In the genomic region with DNA sequence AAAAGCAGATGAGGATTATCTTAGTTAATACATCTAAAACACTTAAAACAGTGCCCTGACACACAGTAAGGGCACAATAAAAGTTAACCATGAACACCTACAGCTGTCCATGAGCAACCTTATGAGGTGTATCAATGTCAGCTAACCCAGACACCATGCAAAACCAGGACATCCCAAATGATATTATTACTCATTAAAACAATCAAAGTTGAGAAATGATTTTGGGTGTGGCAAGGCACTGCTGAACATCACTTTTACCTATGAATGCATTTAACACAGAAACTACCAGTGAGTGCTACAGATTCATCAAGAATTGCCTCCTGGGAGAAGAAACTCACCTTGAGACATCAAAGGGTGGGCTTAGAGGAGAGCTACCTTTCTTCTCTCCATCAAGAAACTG, we compare ENCODE assay signal across 17 cellular contexts. TPM values are rescaled to one million over a fixed set of nuclear protein-coding genes. Genes with fewer than 3 reads are reported as not detected.
DNase-seq lines count a peak whose midpoint lies in the region; ATAC-seq and TF ChIP-seq lines count a peak whose summit lies in the region.
"Had no signal": no experiment of that assay in that cellular context is flagged by ENCODE, and none has a peak within 500 bp of the region (broad histone marks: within the 10 kb centered on the region; RNA-seq: fewer than 3 reads in every experiment).

No MANE protein-coding gene starts in this region.

- peaks cover 35% of the 10 kb centered on the region for H3K79me2 ChIP-seq in MM.1S (ENCODE audit: low read length)
- no peaks in the 10 kb centered on the region for H3K79me2 ChIP-seq in SK-N-SH (ENCODE audit: insufficient read depth)

- in situ Hi-C loops in GM13976 (cut with MboI; ENCODE audit: low sequenced_read_pairs, unreplicated experiment), result no loop called here

- no peak for TF ChIP-seq RAD21 in SK-N-SH (IDR thresholded peaks at IDR 0.05; ENCODE audit: low read length)

- no peaks in the 10 kb centered on the region for H3K9me3 Mint-ChIP-seq in stimulated activated naive B cell treated with anti-CD40 and anti-IgM and Interleukin-4, amounts not matched to agents 10 μg/mL and 1 μg/mL and 100 μg/mL, for 72 hours
- H3K9me3 Mint-ChIP-seq: CD14-positive monocyte, H9 had no signal

- no peaks in the 10 kb centered on the region for H3K27me3 Mint-ChIP-seq in stimulated activated naive B cell treated with anti-CD40 and anti-IgM and Interleukin-4, amounts not matched to agents 10 μg/mL and 1 μg/mL and 100 μg/mL, for 72 hours

- H3K36me3 Mint-ChIP-seq in stimulated activated naive B cell treated with anti-CD40 and anti-IgM and Interleukin-4, amounts not matched to agents 10 μg/mL and 1 μg/mL and 100 μg/mL, for 72 hours, result peaks cover 58 to 71% of the 10 kb centered on the region in 2 donors

- no peak for ATAC-seq in stimulated activated naive B cell treated with anti-CD40 and anti-IgM and Interleukin-4, amounts not matched to agents 10 μg/mL and 1 μg/mL and 100 μg/mL, for 72 hours (replicated peaks)
- ATAC-seq: Right ventricle myocardium inferior had no signal

- H3K4me2 ChIP-seq in MM.1S (ENCODE audit: low read depth, low read length) (peak overlapping the region; percentile 88), SK-N-SH (no peak overlapping the region)

- H3K27ac Mint-ChIP-seq in stimulated activated naive B cell treated with anti-CD40 and anti-IgM and Interleukin-4, amounts not matched to agents 10 μg/mL and 1 μg/mL and 100 μg/mL, for 72 hours, result peak overlapping the region; percentile 95

- H3K27ac ChIP-seq in MM.1S (ENCODE audit: low read length) (peak overlapping the region; percentile 92; the same call in 1 of the 2 replicates), SK-N-SH (ENCODE audit: low read depth in 2 of 2, low read length in 1 of 2) (peak overlapping the region; percentile 35 to 93; a peak in 3 of 4 replicates), esophagus (ENCODE audit: low read depth in 2 of 2, low read length in 1 of 2) (peak overlapping the region; percentile 16 to 42)
- H3K27ac ChIP-seq: HL-60 had no signal

- H3F3A ChIP-seq in MM.1S (ENCODE audit: insufficient read depth, low read length), result peaks cover 24% of the 10 kb centered on the region
- peaks cover 15% of the 10 kb centered on the region for H3F3A ChIP-seq in SK-N-SH (replicated peaks; ENCODE audit: insufficient read depth)

- H3K27me3 ChIP-seq in MM.1S (replicated peaks; ENCODE audit: insufficient read depth, low read length) (no peaks in the 10 kb centered on the region), SK-N-SH (ENCODE audit: insufficient read depth) (no peaks in the 10 kb centered on the region), esophagus (ENCODE audit: control insufficient read depth in 1 of 2, insufficient read depth in 2 of 2, low read length in 2 of 2) (no peaks in the 10 kb centered on the region)

- H3K9me2 ChIP-seq in MM.1S (replicated peaks; ENCODE audit: insufficient read depth, low read length) (no peaks in the 10 kb centered on the region), SK-N-SH (no peaks in the 10 kb centered on the region)

- H3K36me3 ChIP-seq in MM.1S (replicated peaks; ENCODE audit: insufficient read depth, low read length) (peaks cover 8% of the 10 kb centered on the region; the same call in 1 of the 2 replicates), SK-N-SH (replicated peaks in 1 of 2; ENCODE audit: control insufficient read depth in 1 of 2, insufficient read depth in 2 of 2, low read length in 1 of 2) (peaks cover 57 to 74% of the 10 kb centered on the region in 2 experiments), esophagus (ENCODE audit: control insufficient read depth in 2 of 2, insufficient read depth in 2 of 2, low read length in 1 of 2) (peaks cover 11 to 13% of the 10 kb centered on the region in 2 donors)

- H3K4me1 ChIP-seq in MM.1S (ENCODE audit: low read length) (peaks cover 37% of the 10 kb centered on the region), SK-N-SH (ENCODE audit: control insufficient read depth in 1 of 2, insufficient read depth in 2 of 2, low read depth in 1 of 2, low read length in 1 of 2) (peaks cover 5 to 52% of the 10 kb centered on the region in 2 experiments; a peak in 3 of 4 replicates), esophagus (ENCODE audit: control insufficient read depth in 2 of 2, insufficient read depth in 2 of 2, low read length in 1 of 2) (no peaks in the 10 kb centered on the region)

- H2AFZ ChIP-seq in MM.1S (ENCODE audit: low read length) (no peak overlapping the region), SK-N-SH (ENCODE audit: low read depth) (no peak overlapping the region)

- H3K4me3 ChIP-seq in MM.1S (ENCODE audit: low read length) (peak overlapping the region; percentile 51; the same call in 1 of the 2 replicates), SK-N-SH (ENCODE audit: low read depth in 2 of 2, low read length in 1 of 2) (no peak overlapping the region), esophagus (ENCODE audit: low read depth in 1 of 2, low read length in 2 of 2) (no peak overlapping the region)

- TF ChIP-seq CTCF in MM.1S (IDR thresholded peaks at IDR 0.05; ENCODE audit: low read length) (no peak), SK-N-SH (IDR thresholded peaks at IDR 0.05) (no peak), GM20000 (IDR thresholded peaks at IDR 0.05; ENCODE audit: extremely low read depth, missing control alignments) (no peak), GM13976 (IDR thresholded peaks at IDR 0.05; ENCODE audit: borderline replicate concordance, control extremely low read depth, extremely low read depth, insufficient read depth, missing control alignments) (no peak)

- CTCF ChIA-PET in SK-N-SH (lab: Yijun Ruan, JAX), result interaction anchor here (0.7 to 4.8 kb wide), 14 partner anchors 9 to 412 kb away, joined by 3 to 32 read pairs (median 4); a partner anchor contains a TSS

- no peak for TF ChIP-seq EP300 in SK-N-SH (IDR thresholded peaks at IDR 0.05; ENCODE audit: borderline replicate concordance in 1 of 2, low read depth in 1 of 2, low read length in 1 of 2)

- H3K9me3 ChIP-seq in MM.1S (replicated peaks; ENCODE audit: insufficient read depth, low read length) (no peaks in the 10 kb centered on the region), SK-N-SH (no peaks in the 10 kb centered on the region), esophagus (ENCODE audit: control insufficient read depth in 2 of 2, insufficient read depth in 1 of 2, low read depth in 1 of 2, low read length in 1 of 2) (no peaks in the 10 kb centered on the region)

- DNase-seq in MM.1S (no peak), SK-N-SH (no peak), NCI-H526 treated with DMSO at 0.1 percent for 48 hours (lab: John Stamatoyannopoulos, UW) (no peak), GM20000 (ENCODE audit: low spot score) (no peak), GM13976 (ENCODE audit: low spot score) (no peak)
- no peak for DNase-seq in stimulated activated naive B cell treated with anti-CD40 and anti-IgM and Interleukin-4, amounts not matched to agents 10 μg/mL and 1 μg/mL and 100 μg/mL, for 72 hours
- DNase-seq: ACHN, DMS79 treated with DMSO at 0.1 percent for 48 hours, H9, NCI-H1417 treated with DMSO at 0.1 percent for 48 hours, NCI-H187 treated with DMSO at 0.1 percent for 48 hours, NCI-H226, NCI-H524 had no signal

- peaks cover 26 to 61% of the 10 kb centered on the region in 2 donors for H3K4me1 Mint-ChIP-seq in stimulated activated naive B cell treated with anti-CD40 and anti-IgM and Interleukin-4, amounts not matched to agents 10 μg/mL and 1 μg/mL and 100 μg/mL, for 72 hours

- no peak overlapping the region for H3K4me3 Mint-ChIP-seq in stimulated activated naive B cell treated with anti-CD40 and anti-IgM and Interleukin-4, amounts not matched to agents 10 μg/mL and 1 μg/mL and 100 μg/mL, for 72 hours
- H3K4me3 Mint-ChIP-seq: CD14-positive monocyte, H9 had no signal

- no peaks in the 10 kb centered on the region for H4K20me1 ChIP-seq in MM.1S (ENCODE audit: insufficient read depth, low read length)
- H4K20me1 ChIP-seq in SK-N-SH (ENCODE audit: insufficient read depth), result no peaks in the 10 kb centered on the region; the same call in 1 of the 2 replicates

- POLR2A ChIA-PET in SK-N-SH (lab: Yijun Ruan, JAX), result interaction anchor here (1.5 kb wide), 1 partner anchor 9 kb away, joined by 3 read pairs; no protein-coding TSS in a partner anchor

- peak overlapping the region; percentile 73; the same call in 1 of the 2 replicates for H3K9ac ChIP-seq in MM.1S (ENCODE audit: low read length)
- H3K9ac ChIP-seq in SK-N-SH, result no peak overlapping the region

TF ChIP-seq in SK-N-SH, 30 proteins besides CTCF, POLR2A, EP300 and RAD21:
- no peak for TF ChIP-seq NFIC (IDR thresholded peaks at IDR 0.05; ENCODE audit: borderline replicate concordance)
- TF ChIP-seq GABPA (IDR thresholded peaks at IDR 0.05; ENCODE audit: low read depth), result no peak

RNA-seq across cellular contexts. Expression of a gene that starts 18.3 kb away (rescaled TPM):
- 0.62 and 1.0 TPM in 2 replicates for polyA plus RNA-seq in SK-N-SH (2012; rRNA removed)
- 0.22 and 0.41 TPM in 2 replicates for polyA plus RNA-seq in SK-N-SH (2012; cell fraction: cytosol; rRNA removed)
- polyA plus RNA-seq in SK-N-SH (2012; cell fraction: nucleus; rRNA removed), result 4.6 and 5.5 TPM in 2 replicates
- 10 to 100 TPM; 10.6 to 14.5 TPM for polyA plus RNA-seq in esophagus

RNA-seq across cellular contexts. Expression of a gene that starts 45.5 kb away (rescaled TPM):
- polyA plus RNA-seq in SK-N-SH (2012; rRNA removed) (not detected in 2 replicates), esophagus (1 to 10 TPM; 1.4 to 5.5 TPM)
- polyA plus RNA-seq in SK-N-SH (2012; cell fraction: cytosol; rRNA removed), result 0.01 TPM in 1 of 2 replicates, not detected in the other
- polyA plus RNA-seq in SK-N-SH (2012; cell fraction: nucleus; rRNA removed), result 0.08 and 0.11 TPM in 2 replicates

Comparison
In these comparisons a context has a peak if more than half of its experiments do, and no peak if none do; other contexts are left out.
1. H3K27ac ChIP-seq: peak in every context shown above with its lines; median percentile 92 in MM.1S; 64 in SK-N-SH; 29 in esophagus.